Comparison of ENCODE assay signal across 20 cellular contexts in genomic region chr22:17694752-17695151, GRCh38. TPM values are rescaled to one million over a fixed set of nuclear protein-coding genes. Genes with fewer than 3 reads are reported as not detected.
DNase-seq lines count a peak whose midpoint lies in the region; ATAC-seq, FAIRE-seq and TF ChIP-seq lines count a peak whose summit lies in the region.
"Had no signal": no experiment of that assay in that cellular context is flagged by ENCODE, and none has a peak within 500 bp of the region (broad histone marks: within the 10 kb centered on the region; RNA-seq: fewer than 3 reads in every experiment).

No MANE protein-coding gene starts in this region.

- no peaks in the 10 kb centered on the region for H3K79me2 ChIP-seq in DND-41 (ENCODE audit: insufficient read depth, low read length)
- peaks cover 8% of the 10 kb centered on the region for H3K79me2 ChIP-seq in astrocyte (ENCODE audit: insufficient read depth, low read length)

- no peak for ATAC-seq in DND-41 (ENCODE audit: insufficient read depth, low read depth)
- ATAC-seq in IMR-90 (ENCODE audit: low read depth), result no peak
- ATAC-seq in CD8-positive, alpha-beta T cell, result no peak
- ATAC-seq: A549, HCT116 had no signal

- peak overlapping the region; percentile 27; the same call in 1 of the 2 replicates for H2AK5ac ChIP-seq in IMR-90 (ENCODE audit: low read depth, low read length)

- no peak overlapping the region for H3K4me2 ChIP-seq in DND-41 (ENCODE audit: insufficient read depth, low read length)
- H3K4me2 ChIP-seq in IMR-90 (ENCODE audit: low read depth, low read length), result no peak overlapping the region
- H3K4me2 ChIP-seq in astrocyte (ENCODE audit: low read length), result no peak overlapping the region
- H3K4me2 ChIP-seq: A549 had no signal

- no peak for TF ChIP-seq RAD21 in IMR-90 (IDR thresholded peaks at IDR 0.05; ENCODE audit: low read length)

- H2AK9ac ChIP-seq in IMR-90 (replicated peaks; ENCODE audit: low read depth, low read length, poor library complexity), result no peak overlapping the region

- no peaks in the 10 kb centered on the region for H3K9me3 ChIP-seq in DND-41 (ENCODE audit: insufficient read depth, low read length, severe bottlenecking)
- H3K9me3 ChIP-seq in IMR-90 (ENCODE audit: control insufficient read depth, insufficient read depth, low read length), result no peaks in the 10 kb centered on the region
- H3K9me3 ChIP-seq in astrocyte (ENCODE audit: insufficient read depth, low read depth, low read length), result no peaks in the 10 kb centered on the region
- no peaks in the 10 kb centered on the region for H3K9me3 ChIP-seq in CD8-positive, alpha-beta T cell (ENCODE audit: low read length)
- H3K9me3 ChIP-seq: A549, Caco-2 had no signal

- H4K20me1 ChIP-seq in DND-41 (ENCODE audit: insufficient read depth, low read length) (no peaks in the 10 kb centered on the region), IMR-90 (ENCODE audit: insufficient read depth, low read length) (no peaks in the 10 kb centered on the region), astrocyte (ENCODE audit: insufficient read depth, low read length) (peaks cover 8% of the 10 kb centered on the region)

- no peak overlapping the region for H3K18ac ChIP-seq in IMR-90 (ENCODE audit: low read depth, low read length)

- in situ Hi-C loops in IMR-90 (cut with MboI; ENCODE audit: low sequenced_read_pairs), result no loop called here
- in situ Hi-C loops in ACHN (cut with HindIII; ENCODE audit: low pct_ligation_motif_present, low pct_unique_long_range_greater_than_20kb, low sequenced_read_pairs), result no loop called here

- H2BK15ac ChIP-seq in IMR-90 (ENCODE audit: low read depth, low read length), result no peak overlapping the region

- peak overlapping the region; percentile 56 for H3K27ac Mint-ChIP-seq in activated CD4-positive, alpha-beta T cell treated with anti-CD3 and anti-CD28 coated beads, Interleukin-2, amount 10 ng/mL, durations not matched to agents 24 days and 14 days
- H3K27ac Mint-ChIP-seq in astrocyte (ENCODE audit: unreplicated experiment), result no peak overlapping the region
- H3K27ac Mint-ChIP-seq in CD8-positive, alpha-beta T cell, result no peak overlapping the region
- H3K27ac Mint-ChIP-seq: CD4-positive, alpha-beta memory T cell had no signal

- peaks cover 15% of the 10 kb centered on the region for H3K36me3 Mint-ChIP-seq in activated CD4-positive, alpha-beta T cell treated with anti-CD3 and anti-CD28 coated beads, Interleukin-2, amount 10 ng/mL, durations not matched to agents 24 days and 14 days (ENCODE audit: low read depth)
- H3K36me3 Mint-ChIP-seq in astrocyte (ENCODE audit: low read depth, unreplicated experiment), result peaks cover 4% of the 10 kb centered on the region
- H3K36me3 Mint-ChIP-seq in CD8-positive, alpha-beta T cell, result peaks cover 45% of the 10 kb centered on the region

- H3K14ac ChIP-seq in IMR-90 (replicated peaks; ENCODE audit: low read depth, low read length), result 0 out of 2 replicates have a peak overlapping the region, but pooled peaks have one; percentile 5

- H3K56ac ChIP-seq in IMR-90 (ENCODE audit: extremely low read depth, insufficient read depth, low read length), result no peak overlapping the region

- H2BK5ac ChIP-seq in IMR-90 (ENCODE audit: low read depth, low read length, poor library complexity, severe bottlenecking), result no peak overlapping the region

- DNase-seq in activated CD4-positive, alpha-beta T cell treated with anti-CD3 and anti-CD28 coated beads, Interleukin-2, amount 10 ng/mL, durations not matched to agents 24 days and 14 days, result no peak
- no peak for DNase-seq in activated CD4-positive, alpha-beta T cell treated with anti-CD3 and anti-CD28 coated beads, Interleukin-2, amount 50 U/mL, for 48 hours
- no peak for DNase-seq in DND-41
- no peak for DNase-seq in IMR-90
- no peak for DNase-seq in astrocyte (ENCODE audit: low read depth)
- DNase-seq in GOT3 (lab: John Stamatoyannopoulos, UW), result no peak
- DNase-seq in CD8-positive, alpha-beta T cell, result no peak
- DNase-seq in ACHN, result no peak
- DNase-seq: 8988T; C1 segment of cervical spinal cord; Caco-2; CD4-positive, alpha-beta memory T cell; DMS153; GF-D8; GM23248; H9 had no signal

- H3K9ac ChIP-seq in DND-41 (ENCODE audit: low read depth, low read length) (no peak overlapping the region), IMR-90 (ENCODE audit: low read depth, low read length) (no peak overlapping the region), astrocyte (ENCODE audit: low read length) (no peak overlapping the region)
- H3K9ac ChIP-seq: GM23248 had no signal

- H3K9me1 ChIP-seq in IMR-90 (ENCODE audit: insufficient read depth, low read length), result peaks cover 5% of the 10 kb centered on the region

- no peak overlapping the region for H4K5ac ChIP-seq in IMR-90 (ENCODE audit: low read depth, low read length)

- TF ChIP-seq POLR2A in IMR-90 (IDR thresholded peaks at IDR 0.05; ENCODE audit: low read depth, low read length), result no peak

- H3K9me3 Mint-ChIP-seq in activated CD4-positive, alpha-beta T cell treated with anti-CD3 and anti-CD28 coated beads, Interleukin-2, amount 10 ng/mL, durations not matched to agents 24 days and 14 days, result no peaks in the 10 kb centered on the region
- H3K9me3 Mint-ChIP-seq in astrocyte (ENCODE audit: unreplicated experiment), result no peaks in the 10 kb centered on the region
- no peaks in the 10 kb centered on the region for H3K9me3 Mint-ChIP-seq in CD8-positive, alpha-beta T cell
- H3K9me3 Mint-ChIP-seq: CD4-positive, alpha-beta memory T cell; H9 had no signal

- 0 out of 4 replicates have a peak overlapping the region, but pooled peaks of 1 of the 2 experiments have one; percentile 17 for H4K8ac ChIP-seq in IMR-90 (ENCODE audit: low read depth in 2 of 2, low read length in 2 of 2)

- no peaks in the 10 kb centered on the region for H3K4me1 ChIP-seq in DND-41 (ENCODE audit: insufficient read depth, low read length)
- peaks cover 3% of the 10 kb centered on the region; the same call in 1 of the 2 replicates for H3K4me1 ChIP-seq in IMR-90 (ENCODE audit: control insufficient read depth, insufficient read depth, low read length)
- H3K4me1 ChIP-seq in astrocyte (ENCODE audit: insufficient read depth, low read length), result no peaks in the 10 kb centered on the region
- H3K4me1 ChIP-seq in CD8-positive, alpha-beta T cell (ENCODE audit: insufficient read depth, low read length), result no peaks in the 10 kb centered on the region
- H3K4me1 ChIP-seq: A549, Caco-2 had no signal

- no peak overlapping the region for H4K91ac ChIP-seq in IMR-90 (ENCODE audit: insufficient read depth, low read depth, low read length)

- dilution Hi-C loops in IMR-90 (cut with HindIII; ENCODE audit: low sequenced_read_pairs, unreplicated experiment), result no loop called here

- WGBS in IMR-90 (ENCODE audit: extremely low coverage in 2 of 2, insufficient read length in 1 of 2), 2 experiments, result 100% methylated on average over 1 of the region's 6 CpGs; no CpG with 5 or more reads in 1 of the 2 experiments

- H3K4me3 ChIP-seq in DND-41 (ENCODE audit: low read depth in 1 of 2, low read length in 2 of 2), result no peak overlapping the region
- H3K4me3 ChIP-seq in IMR-90 (ENCODE audit: insufficient read depth, low read depth, low read length), result no peak overlapping the region
- no peak overlapping the region for H3K4me3 ChIP-seq in astrocyte (ENCODE audit: insufficient read depth, low read depth, low read length)
- no peak overlapping the region for H3K4me3 ChIP-seq in CD8-positive, alpha-beta T cell (ENCODE audit: low read depth, low read length)
- H3K4me3 ChIP-seq: A549, GM23248 had no signal

- H3K23ac ChIP-seq in IMR-90 (ENCODE audit: low read depth, low read length), result no peak overlapping the region

- intact Hi-C loops in activated CD4-positive, alpha-beta T cell treated with anti-CD3 and anti-CD28 coated beads, Interleukin-2, amount 10 ng/mL, durations not matched to agents 24 days and 14 days (cut with micrococcal nuclease), result no loop called here
- intact Hi-C loops in IMR-90 (cut with micrococcal nuclease), result no loop called here
- intact Hi-C loops in CD8-positive, alpha-beta T cell (cut with DNase I, micrococcal nuclease), result no loop called here

- H3K4me1 Mint-ChIP-seq in activated CD4-positive, alpha-beta T cell treated with anti-CD3 and anti-CD28 coated beads, Interleukin-2, amount 10 ng/mL, durations not matched to agents 24 days and 14 days, result peaks cover 7% of the 10 kb centered on the region
- peaks cover 12% of the 10 kb centered on the region for H3K4me1 Mint-ChIP-seq in astrocyte (ENCODE audit: low read depth, unreplicated experiment)
- peaks cover 4% of the 10 kb centered on the region for H3K4me1 Mint-ChIP-seq in CD8-positive, alpha-beta T cell (ENCODE audit: low read depth)

- POLR2A ChIA-PET in IMR-90 (lab: Charles Lee; ENCODE audit: unreplicated experiment), result no interaction called here
- POLR2A ChIA-PET in CD8-positive, alpha-beta T cell (lab: Charles Lee), result no interaction called here

- CTCF ChIA-PET in IMR-90 (lab: Yijun Ruan, JAX), result no interaction called here
- CTCF ChIA-PET in CD8-positive, alpha-beta T cell (lab: Charles Lee), result interaction anchor here (0.9 kb wide), 1 partner anchor 48 kb away, joined by 3 read pairs; no protein-coding TSS in a partner anchor

- H3K27me3 ChIP-seq in DND-41 (ENCODE audit: insufficient read depth, low read length, poor library complexity) (no peaks in the 10 kb centered on the region), IMR-90 (ENCODE audit: control insufficient read depth, insufficient read depth, low read length) (no peaks in the 10 kb centered on the region), astrocyte (ENCODE audit: insufficient read depth, low read length) (no peaks in the 10 kb centered on the region)
- H3K27me3 ChIP-seq in CD8-positive, alpha-beta T cell (ENCODE audit: insufficient read depth, low read length), result no peaks in the 10 kb centered on the region

- H3K36me3 ChIP-seq in DND-41 (ENCODE audit: insufficient read depth, low read length) (peaks cover 12% of the 10 kb centered on the region), IMR-90 (ENCODE audit: control insufficient read depth, insufficient read depth, low read length) (peaks cover 11% of the 10 kb centered on the region), astrocyte (ENCODE audit: insufficient read depth, low read length) (peaks cover 8% of the 10 kb centered on the region)
- peaks cover 8% of the 10 kb centered on the region for H3K36me3 ChIP-seq in CD8-positive, alpha-beta T cell (ENCODE audit: insufficient read depth, low read length)

- no peaks in the 10 kb centered on the region for H3K27me3 Mint-ChIP-seq in activated CD4-positive, alpha-beta T cell treated with anti-CD3 and anti-CD28 coated beads, Interleukin-2, amount 10 ng/mL, durations not matched to agents 24 days and 14 days
- H3K27me3 Mint-ChIP-seq in astrocyte (ENCODE audit: low read depth, unreplicated experiment), result no peaks in the 10 kb centered on the region
- no peaks in the 10 kb centered on the region for H3K27me3 Mint-ChIP-seq in CD8-positive, alpha-beta T cell (ENCODE audit: low read depth)
- H3K27me3 Mint-ChIP-seq: CD4-positive, alpha-beta memory T cell had no signal

- peaks cover 18 to 30% of the 10 kb centered on the region in 2 experiments for H3K79me1 ChIP-seq in IMR-90 (ENCODE audit: low read depth in 1 of 2, low read length in 2 of 2)

- H2BK20ac ChIP-seq in IMR-90 (ENCODE audit: low read depth, low read length), result no peak overlapping the region

- no TSS peak for BruUV-seq in IMR-90 (replicated peaks; lab: Mats Ljungman, UMichigan)

- no peak overlapping the region for H2AFZ ChIP-seq in DND-41 (ENCODE audit: low read depth, low read length)
- H2AFZ ChIP-seq in IMR-90 (replicated peaks; ENCODE audit: low read length, poor library complexity), result no peak overlapping the region
- no peak overlapping the region for H2AFZ ChIP-seq in astrocyte (ENCODE audit: low read depth, low read length)
- H2AFZ ChIP-seq: GM23248 had no signal

- TF ChIP-seq CTCF in DND-41 (IDR thresholded peaks at IDR 0.05; ENCODE audit: borderline replicate concordance, extremely low read depth, low read length, poor library complexity, severe bottlenecking) (no peak), IMR-90 (conservative IDR thresholded peaks at IDR 0.05; ENCODE audit: low read depth, low read length) (no peak), astrocyte (IDR thresholded peaks at IDR 0.05; ENCODE audit: insufficient read depth, low read depth, low read length) (no peak)
- no peak for TF ChIP-seq CTCF in CD8-positive, alpha-beta T cell (IDR thresholded peaks at IDR 0.05)

- H3K4me3 Mint-ChIP-seq in activated CD4-positive, alpha-beta T cell treated with anti-CD3 and anti-CD28 coated beads, Interleukin-2, amount 10 ng/mL, durations not matched to agents 24 days and 14 days, result no peak overlapping the region
- H3K4me3 Mint-ChIP-seq in astrocyte (ENCODE audit: unreplicated experiment), result no peak overlapping the region
- no peak overlapping the region for H3K4me3 Mint-ChIP-seq in CD8-positive, alpha-beta T cell
- H3K4me3 Mint-ChIP-seq: CD4-positive, alpha-beta memory T cell; H9 had no signal

- 0 out of 2 replicates have a peak overlapping the region, but pooled peaks have one; percentile 12 for H3K27ac ChIP-seq in DND-41 (ENCODE audit: low read length)
- H3K27ac ChIP-seq in IMR-90 (ENCODE audit: insufficient read depth, low read length), result no peak overlapping the region
- no peak overlapping the region for H3K27ac ChIP-seq in astrocyte (ENCODE audit: low read depth, low read length)
- no peak overlapping the region for H3K27ac ChIP-seq in CD8-positive, alpha-beta T cell (ENCODE audit: low read depth, low read length)
- H3K27ac ChIP-seq: A549, GM23248 had no signal

- FAIRE-seq in astrocyte (lab: Jason Lieb, UNC), result peak; percentile 34
- FAIRE-seq: A549, GM12892, GM19239 had no signal

- no peak overlapping the region for H2BK120ac ChIP-seq in IMR-90 (ENCODE audit: low read depth, low read length)

- no peak overlapping the region for H3K4ac ChIP-seq in IMR-90 (ENCODE audit: low read depth, low read length)

RNA-seq across cellular contexts. Expression of gene BCL2L13, which starts 56.2 kb away (rescaled TPM):
- total RNA-seq in activated CD4-positive, alpha-beta T cell treated with anti-CD3 and anti-CD28 coated beads, Interleukin-2, amount 10 ng/mL, durations not matched to agents 24 days and 14 days, result 34.0 and 39.6 TPM in 2 replicates
- total RNA-seq in IMR-90 (2012; rRNA removed) (77.5 and 86.7 TPM in 2 replicates), astrocyte (69.0 and 74.0 TPM in 2 replicates)
- polyA plus RNA-seq in IMR-90 (2012; rRNA removed), result 39.6 and 42.6 TPM in 2 replicates
- 29.4 and 36.3 TPM in 2 replicates for polyA plus RNA-seq in IMR-90 (2012; cell fraction: cytosol; rRNA removed)
- polyA plus RNA-seq in IMR-90 (2012; cell fraction: nucleus; rRNA removed; ENCODE audit: low replicate concordance), result 15.2 and 32.7 TPM in 2 replicates
- 1 to 10 TPM; 7.8 to 9.5 TPM for total RNA-seq in CD8-positive, alpha-beta T cell
